In genomic region chr3:10320320-10320677, GRCh38 we compare ENCODE assay signal across 8 cellular contexts. TPM values are rescaled to one million over a fixed set of nuclear protein-coding genes. Genes with fewer than 3 reads are reported as not detected.
DNase-seq lines count a peak whose midpoint lies in the region; ATAC-seq lines count a peak whose summit lies in the region.

No MANE protein-coding gene starts in this region.

- H3K9me3 ChIP-seq in thymus (ENCODE audit: control insufficient read depth): no peaks in the 10 kb centered on the region

- no peaks in the 10 kb centered on the region for H3K27me3 ChIP-seq in thymus (ENCODE audit: control insufficient read depth, insufficient read depth)

- H3K27me3 Mint-ChIP-seq in activated CD4-positive, alpha-beta T cell treated with anti-CD3 and anti-CD28 coated beads, Interleukin-2, amount 10 ng/mL, durations not matched to agents 24 days and 14 days: peaks cover 10% of the 10 kb centered on the region
- H3K27me3 Mint-ChIP-seq in activated naive CD8-positive, alpha-beta T cell treated with anti-CD3 and anti-CD28 coated beads, Interleukin-2, amount 50 U/mL, for 24 hours: no peaks in the 10 kb centered on the region

- no peak for ATAC-seq in activated naive CD8-positive, alpha-beta T cell treated with anti-CD3 and anti-CD28 coated beads, Interleukin-2, amount 50 U/mL, for 24 hours
- peak; percentile 3 for ATAC-seq in left lobe of liver

- H3K4me1 Mint-ChIP-seq in activated CD4-positive, alpha-beta T cell treated with anti-CD3 and anti-CD28 coated beads, Interleukin-2, amount 10 ng/mL, durations not matched to agents 24 days and 14 days: peaks cover 23% of the 10 kb centered on the region
- peaks cover 24% of the 10 kb centered on the region for H3K4me1 Mint-ChIP-seq in activated naive CD8-positive, alpha-beta T cell treated with anti-CD3 and anti-CD28 coated beads, Interleukin-2, amount 50 U/mL, for 24 hours

- peak overlapping the region; percentile 87 for H3K27ac Mint-ChIP-seq in activated CD4-positive, alpha-beta T cell treated with anti-CD3 and anti-CD28 coated beads, Interleukin-2, amount 10 ng/mL, durations not matched to agents 24 days and 14 days
- peak overlapping the region; percentile 88 for H3K27ac Mint-ChIP-seq in activated naive CD8-positive, alpha-beta T cell treated with anti-CD3 and anti-CD28 coated beads, Interleukin-2, amount 50 U/mL, for 24 hours

- peak overlapping the region; percentile 90 for H3K4me3 Mint-ChIP-seq in activated CD4-positive, alpha-beta T cell treated with anti-CD3 and anti-CD28 coated beads, Interleukin-2, amount 10 ng/mL, durations not matched to agents 24 days and 14 days
- H3K4me3 Mint-ChIP-seq in activated naive CD8-positive, alpha-beta T cell treated with anti-CD3 and anti-CD28 coated beads, Interleukin-2, amount 50 U/mL, for 24 hours: peak overlapping the region; percentile 94

- H3K27ac ChIP-seq in thymus (ENCODE audit: low read depth): no peak overlapping the region

- no peak for DNase-seq in activated CD4-positive, alpha-beta T cell treated with anti-CD3 and anti-CD28 coated beads, Interleukin-2, amount 10 ng/mL, durations not matched to agents 24 days and 14 days
- no peak for DNase-seq in activated CD4-positive, alpha-beta T cell treated with anti-CD3 and anti-CD28 coated beads, Interleukin-2, amount 50 U/mL, for 1 hour
- DNase-seq in activated naive CD8-positive, alpha-beta T cell treated with anti-CD3 and anti-CD28 coated beads, Interleukin-2, amount 50 U/mL, for 24 hours: no peak
- DNase-seq in left lobe of liver (ENCODE audit: low spot score) (no peak), NCI-H2196 treated with DMSO at 0.1 percent for 48 hours (lab: John Stamatoyannopoulos, UW; ENCODE audit: unreplicated experiment) (no peak), NCI-H187 (lab: John Stamatoyannopoulos, UW) (no peak)
- no peak for DNase-seq in stimulated activated naive CD4-positive, alpha-beta T cell (lab: John Stamatoyannopoulos, UW)

- peaks cover 9% of the 10 kb centered on the region for H3K4me1 ChIP-seq in thymus (ENCODE audit: control insufficient read depth, insufficient read depth, low read length)

- no peaks in the 10 kb centered on the region for H3K9me3 Mint-ChIP-seq in activated CD4-positive, alpha-beta T cell treated with anti-CD3 and anti-CD28 coated beads, Interleukin-2, amount 10 ng/mL, durations not matched to agents 24 days and 14 days
- no peaks in the 10 kb centered on the region for H3K9me3 Mint-ChIP-seq in activated naive CD8-positive, alpha-beta T cell treated with anti-CD3 and anti-CD28 coated beads, Interleukin-2, amount 50 U/mL, for 24 hours

- H3K36me3 Mint-ChIP-seq in activated CD4-positive, alpha-beta T cell treated with anti-CD3 and anti-CD28 coated beads, Interleukin-2, amount 10 ng/mL, durations not matched to agents 24 days and 14 days (ENCODE audit: low read depth): peaks cover 19% of the 10 kb centered on the region
- H3K36me3 Mint-ChIP-seq in activated naive CD8-positive, alpha-beta T cell treated with anti-CD3 and anti-CD28 coated beads, Interleukin-2, amount 50 U/mL, for 24 hours (ENCODE audit: low read depth): peaks cover 15% of the 10 kb centered on the region

- intact Hi-C loops in activated CD4-positive, alpha-beta T cell treated with anti-CD3 and anti-CD28 coated beads, Interleukin-2, amount 10 ng/mL, durations not matched to agents 24 days and 14 days (cut with micrococcal nuclease): loop anchor here (1.0 to 5.0 kb wide), 3 partner anchors 309 to 478 kb away; partner anchors contain the start of genes CRELD1 and RPUSD3

- under 1% methylated on average over 9 of the region's 9 CpGs for WGBS in thymus

- peak overlapping the region; percentile 91 for H3K4me3 ChIP-seq in thymus (ENCODE audit: low read length)

- H3K36me3 ChIP-seq in thymus (ENCODE audit: control insufficient read depth, insufficient read depth): peaks cover 29% of the 10 kb centered on the region

RNA-seq across cellular contexts. Expression of gene SEC13, which starts 0.6 kb away (rescaled TPM):
- 128 and 131 TPM in 2 replicates for total RNA-seq in activated CD4-positive, alpha-beta T cell treated with anti-CD3 and anti-CD28 coated beads, Interleukin-2, amount 10 ng/mL, durations not matched to agents 24 days and 14 days
- 67.9 TPM for total RNA-seq in left lobe of liver
- 63.0 TPM for polyA plus RNA-seq in thymus

RNA-seq across cellular contexts. Expression of gene GHRL, which starts 27.6 kb away (rescaled TPM):
- total RNA-seq in activated CD4-positive, alpha-beta T cell treated with anti-CD3 and anti-CD28 coated beads, Interleukin-2, amount 10 ng/mL, durations not matched to agents 24 days and 14 days: 0.43 and 1.3 TPM in 2 replicates
- total RNA-seq in left lobe of liver: 0.30 TPM
- polyA plus RNA-seq in thymus: 3.7 TPM
